9 cellular contexts compared by ENCODE assay signal in the genomic region with DNA sequence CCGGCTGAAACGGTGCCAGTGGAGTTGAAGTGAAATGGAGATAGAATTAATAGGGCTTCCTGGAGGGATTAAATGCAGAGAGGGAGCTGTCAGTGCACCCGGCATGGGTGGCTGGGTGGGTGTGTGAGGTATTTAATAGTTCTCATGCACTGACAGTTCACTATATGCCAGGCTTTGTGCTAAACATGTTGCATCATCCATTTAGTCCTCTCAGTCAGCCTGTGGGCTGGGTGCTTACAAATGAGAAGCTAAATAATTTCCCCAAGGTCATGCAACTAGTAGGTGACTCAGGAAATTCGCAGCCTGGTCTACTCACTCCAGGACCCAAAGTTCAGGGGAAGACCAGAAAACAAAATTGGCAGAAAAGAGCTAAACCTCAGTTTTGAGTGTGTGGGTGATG.
DNase-seq lines count a peak whose midpoint lies in the region; ATAC-seq and TF ChIP-seq lines count a peak whose summit lies in the region.
"Had no signal": no experiment of that assay in that cellular context is flagged by ENCODE, and none has a peak within 500 bp of the region (broad histone marks: within the 10 kb centered on the region; RNA-seq: fewer than 3 reads in every experiment).

No MANE protein-coding gene starts in this region.

- H3K4me3 ChIP-seq in right atrium auricular region (no peak overlapping the region), heart left ventricle (no peak overlapping the region), SJCRH30 (no peak overlapping the region)

- DNase-seq in right atrium auricular region (ENCODE audit: low spot score): peak; percentile 28
- DNase-seq in heart left ventricle: no peak
- peak; percentile 35 for DNase-seq in RPMI7951 (ENCODE audit: low read depth)
- DNase-seq in fibroblast of gingiva (ENCODE audit: low read depth): peak; percentile 25
- DNase-seq in SJCRH30: no peak
- DNase-seq in superior temporal gyrus (ENCODE audit: extremely low spot score): no peak
- DNase-seq: central memory CD4-positive, alpha-beta T cell had no signal

- TF ChIP-seq POLR2A in heart left ventricle (IDR thresholded peaks at IDR 0.05): no peak

- H3K27ac ChIP-seq in right atrium auricular region (no peak overlapping the region), heart left ventricle (no peak overlapping the region), SJCRH30 (no peak overlapping the region)

- TF ChIP-seq CTCF in right atrium auricular region (IDR thresholded peaks at IDR 0.05) (no peak), heart left ventricle (IDR thresholded peaks at IDR 0.05) (no peak)

- ATAC-seq in heart left ventricle: no peak
- ATAC-seq in HG03571 (IDR thresholded peaks at IDR 0.05; ENCODE audit: unreplicated experiment): no peak
- ATAC-seq in GM21619 (IDR thresholded peaks at IDR 0.05; ENCODE audit: unreplicated experiment): no peak

- intact Hi-C loops in heart left ventricle (cut with DNase I): no loop called here

- H3K4me1 ChIP-seq in right atrium auricular region: no peaks in the 10 kb centered on the region
- peaks cover 0 to 16% (median 1%) of the 10 kb centered on the region in 12 donors for H3K4me1 ChIP-seq in heart left ventricle
- H3K4me1 ChIP-seq in SJCRH30: peaks cover 6% of the 10 kb centered on the region; the same call in 1 of the 2 replicates

- H3K9me3 ChIP-seq in right atrium auricular region (no peaks in the 10 kb centered on the region), heart left ventricle (no peaks in the 10 kb centered on the region), SJCRH30 (replicated peaks) (no peaks in the 10 kb centered on the region)

- H3K36me3 ChIP-seq in right atrium auricular region (no peaks in the 10 kb centered on the region), heart left ventricle (no peaks in the 10 kb centered on the region), SJCRH30 (no peaks in the 10 kb centered on the region)

- H3K27me3 ChIP-seq in right atrium auricular region (no peaks in the 10 kb centered on the region), heart left ventricle (no peaks in the 10 kb centered on the region), SJCRH30 (no peaks in the 10 kb centered on the region)

- 71 to 93% (median 92%) methylated on average over 4 of the region's 4 CpGs for WGBS in heart left ventricle, 4 donors

Comparison
In these comparisons a context has a peak if more than half of its experiments do, and no peak if none do; other contexts are left out.
1. DNase-seq: peak in right atrium auricular region (single experiment), RPMI7951 (single experiment) and fibroblast of gingiva (single experiment); none in heart left ventricle (0 of 5), SJCRH30 (0 of 2) and superior temporal gyrus (single experiment).